25 cellular contexts compared by ENCODE assay signal in genomic region chr21:43696214-43696613, GRCh38.
"Had no signal": no experiment of that assay in that cellular context is flagged by ENCODE, and none has a peak within 500 bp of the region (broad histone marks: within the 10 kb centered on the region; RNA-seq: fewer than 3 reads in every experiment).

No MANE protein-coding gene starts in this region.

- H3K27ac Mint-ChIP-seq: activated CD4-positive, alpha-beta memory T cell treated with anti-CD3 and anti-CD28 coated beads, Interleukin-2, amount 10 ng/mL, durations not matched to agents 7 days and 5 days; activated CD4-positive, alpha-beta T cell treated with anti-CD3 and anti-CD28 coated beads, Interleukin-2, amount 10 ng/mL, durations not matched to agents 7 days and 5 days; activated naive CD8-positive, alpha-beta T cell treated with anti-CD3 and anti-CD28 coated beads, Interleukin-2, amount 50 U/mL, for 24 hours; activated T-cell treated with anti-CD3 and anti-CD28 coated beads, Interleukin-2, amount 50 U/mL, for 24 hours; nephron progenitor cell had no signal

- H3K27me3 Mint-ChIP-seq: activated CD4-positive, alpha-beta memory T cell treated with anti-CD3 and anti-CD28 coated beads, Interleukin-2, amount 10 ng/mL, durations not matched to agents 7 days and 5 days; activated CD4-positive, alpha-beta T cell treated with anti-CD3 and anti-CD28 coated beads, Interleukin-2, amount 10 ng/mL, durations not matched to agents 7 days and 5 days; activated naive CD4-positive, alpha-beta T cell treated with anti-CD3 and anti-CD28 coated beads, Interleukin-2, amount 50 U/mL, for 24 hours; activated naive CD8-positive, alpha-beta T cell treated with anti-CD3 and anti-CD28 coated beads, Interleukin-2, amount 50 U/mL, for 24 hours; activated T-cell treated with anti-CD3 and anti-CD28 coated beads, Interleukin-2, amount 50 U/mL, for 24 hours; central memory CD8-positive, alpha-beta T cell; naive B cell had no signal

- H3K27ac ChIP-seq: breast epithelium, colonic mucosa, pancreas, tibial nerve had no signal

- DNase-seq: activated CD4-positive, alpha-beta memory T cell treated with anti-CD3 and anti-CD28 coated beads, Interleukin-2, amount 10 ng/mL, durations not matched to agents 7 days and 5 days; activated CD4-positive, alpha-beta T cell treated with anti-CD3 and anti-CD28 coated beads, Interleukin-2, amount 10 ng/mL, durations not matched to agents 7 days and 5 days; activated CD4-positive, CD25-positive, alpha-beta regulatory T cell treated with anti-CD3 and anti-CD28 coated beads, Interleukin-2, amount 50 U/mL, for 72 hours; activated CD8-positive, alpha-beta memory T cell treated with anti-CD3 and anti-CD28 coated beads, Interleukin-2, amount 50 U/mL, for 48 hours; activated naive CD8-positive, alpha-beta T cell treated with anti-CD3 and anti-CD28 coated beads, Interleukin-2, amount 50 U/mL, for 24 hours; activated T-cell treated with anti-CD3 and anti-CD28 coated beads, Interleukin-2, amount 50 U/mL, for 24 hours; amygdala; colonic mucosa; effector memory CD4-positive, alpha-beta T cell; foreskin fibroblast; hippocampal formation; naive B cell; nephron progenitor cell; right cardiac atrium; stimulated activated CD4-positive, alpha-beta T cell treated with anti-CD3 and anti-CD28 coated beads, Interleukin-2, amount 100 ng/mL, for 48 hours; stimulated activated naive CD4-positive, alpha-beta T cell treated with Interleukin-2 at 50 U/mL for 16 hours; T-helper 2 cell had no signal

- H3K9me3 ChIP-seq: breast epithelium, colonic mucosa, pancreas, tibial nerve had no signal

- H3K36me3 ChIP-seq: breast epithelium, colonic mucosa had no signal

- ATAC-seq: activated naive CD8-positive, alpha-beta T cell treated with anti-CD3 and anti-CD28 coated beads, Interleukin-2, amount 50 U/mL, for 24 hours; left lobe of liver; pancreas; right cardiac atrium had no signal

- H3K4me1 Mint-ChIP-seq: central memory CD8-positive, alpha-beta T cell had no signal

- H3K9me3 Mint-ChIP-seq: activated CD4-positive, alpha-beta memory T cell treated with anti-CD3 and anti-CD28 coated beads, Interleukin-2, amount 10 ng/mL, durations not matched to agents 7 days and 5 days; activated CD4-positive, alpha-beta T cell treated with anti-CD3 and anti-CD28 coated beads, Interleukin-2, amount 10 ng/mL, durations not matched to agents 7 days and 5 days; activated naive CD4-positive, alpha-beta T cell treated with anti-CD3 and anti-CD28 coated beads, Interleukin-2, amount 50 U/mL, for 24 hours; activated naive CD8-positive, alpha-beta T cell treated with anti-CD3 and anti-CD28 coated beads, Interleukin-2, amount 50 U/mL, for 24 hours; activated T-cell treated with anti-CD3 and anti-CD28 coated beads, Interleukin-2, amount 50 U/mL, for 24 hours; central memory CD8-positive, alpha-beta T cell; naive B cell; nephron progenitor cell had no signal

- H3K4me3 ChIP-seq: breast epithelium, colonic mucosa, lung, pancreas, tibial nerve had no signal

- H3K27me3 ChIP-seq: breast epithelium, colonic mucosa, pancreas, tibial nerve had no signal

- H3K4me1 ChIP-seq: breast epithelium, colonic mucosa, pancreas, tibial nerve had no signal

- FAIRE-seq: pancreas, urothelium cell line had no signal

- H3K4me3 Mint-ChIP-seq: activated CD4-positive, alpha-beta memory T cell treated with anti-CD3 and anti-CD28 coated beads, Interleukin-2, amount 10 ng/mL, durations not matched to agents 7 days and 5 days; activated CD4-positive, alpha-beta T cell treated with anti-CD3 and anti-CD28 coated beads, Interleukin-2, amount 10 ng/mL, durations not matched to agents 7 days and 5 days; activated naive CD4-positive, alpha-beta T cell treated with anti-CD3 and anti-CD28 coated beads, Interleukin-2, amount 50 U/mL, for 24 hours; activated naive CD8-positive, alpha-beta T cell treated with anti-CD3 and anti-CD28 coated beads, Interleukin-2, amount 50 U/mL, for 24 hours; activated T-cell treated with anti-CD3 and anti-CD28 coated beads, Interleukin-2, amount 50 U/mL, for 24 hours; central memory CD8-positive, alpha-beta T cell; naive B cell; nephron progenitor cell had no signal
